In the genomic region with DNA sequence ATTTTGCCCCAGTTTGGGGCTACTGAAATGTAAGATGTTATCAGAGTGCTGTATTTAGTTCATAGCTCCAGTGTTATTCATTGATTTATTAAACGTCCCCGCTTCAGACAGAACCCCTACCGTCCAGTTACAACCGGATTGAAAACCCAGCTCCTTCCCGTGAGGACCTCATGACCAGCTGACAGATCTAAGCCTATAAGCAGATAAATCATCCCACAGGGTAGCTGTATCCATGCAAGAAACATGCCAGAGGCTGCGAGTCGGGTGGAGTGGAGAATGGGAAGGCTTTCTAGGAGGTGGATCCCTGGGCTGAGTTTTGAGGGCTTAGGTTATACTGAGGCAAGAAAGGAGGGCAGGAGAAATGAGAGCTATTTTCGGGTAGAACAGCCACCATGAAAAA, we compare ENCODE assay signal across 15 cellular contexts.
DNase-seq lines count a peak whose midpoint lies in the region; ATAC-seq, FAIRE-seq and TF ChIP-seq lines count a peak whose summit lies in the region.
"Had no signal": no experiment of that assay in that cellular context is flagged by ENCODE, and none has a peak within 500 bp of the region (broad histone marks: within the 10 kb centered on the region; RNA-seq: fewer than 3 reads in every experiment).

No MANE protein-coding gene starts in this region.

- H3K4ac ChIP-seq in H1 (replicated peaks; ENCODE audit: insufficient read length, low read depth, low read length): no peak overlapping the region

- H3K79me1 ChIP-seq in H1 (ENCODE audit: low read depth, low read length): peaks cover 3% of the 10 kb centered on the region; the same call in 1 of the 2 replicates

- H3K4me3 ChIP-seq in Karpas-422 (ENCODE audit: low read length) (no peak overlapping the region), H1 (ENCODE audit: extremely low read depth in 1 of 4, insufficient read depth in 2 of 4, low read depth in 3 of 4, low read length in 4 of 4) (peak overlapping the region in 1 of 4 experiments; percentile 20; a peak in 1 of 8 replicates), kidney (ENCODE audit: low read length in 2 of 2) (peak overlapping the region; percentile 30 to 40), thoracic aorta (peak overlapping the region; percentile 12)
- H3K4me3 ChIP-seq: left ventricle myocardium inferior had no signal

- ATAC-seq in thoracic aorta (ENCODE audit: insufficient number of reproducible peaks, low FRiP score, low read depth) (peak; percentile 22), GM19351 (IDR thresholded peaks at IDR 0.05; ENCODE audit: unreplicated experiment) (no peak)
- ATAC-seq: activated CD8-positive, alpha-beta T cell treated with anti-CD3 and anti-CD28 coated beads, Interleukin-2, amount 10 ng/mL, durations not matched to agents 7 days and 5 days; PC-3 had no signal

- H3K27me3 ChIP-seq in Karpas-422 (ENCODE audit: low read length) (no peaks in the 10 kb centered on the region), H1 (replicated peaks in 1 of 4; ENCODE audit: control insufficient read depth in 3 of 4, extremely low read depth in 1 of 4, insufficient read depth in 3 of 4, low read length in 3 of 4) (no peaks in the 10 kb centered on the region), thoracic aorta (replicated peaks; ENCODE audit: insufficient read depth) (no peaks in the 10 kb centered on the region)

- POLR2A ChIA-PET in H1 (lab: Charles Lee; ENCODE audit: partially characterized antibody): interaction anchor here (1.3 kb wide), 1 partner anchor 15 kb away, joined by 5 read pairs; no protein-coding TSS in a partner anchor

- no peak for TF ChIP-seq EP300 in H1 (IDR thresholded peaks at IDR 0.05; ENCODE audit: borderline replicate concordance in 1 of 2, low read depth in 2 of 2, low read length in 2 of 2)

- no peak overlapping the region for H3K18ac ChIP-seq in H1 (ENCODE audit: extremely low read depth, low read length)

- no peak overlapping the region for H4K8ac ChIP-seq in H1 (ENCODE audit: extremely low read depth, insufficient read depth, low read length)

- H3K9me3 ChIP-seq in Karpas-422 (ENCODE audit: low read length) (no peaks in the 10 kb centered on the region), H1 (ENCODE audit: insufficient read depth in 2 of 2, low read depth in 1 of 2, low read length in 1 of 2) (no peaks in the 10 kb centered on the region), kidney (ENCODE audit: control insufficient read depth in 1 of 2, low read length in 2 of 2) (no peaks in the 10 kb centered on the region), thoracic aorta (no peaks in the 10 kb centered on the region)
- H3K9me3 ChIP-seq: left ventricle myocardium inferior had no signal

- TF ChIP-seq CTCF in H1 (IDR thresholded peaks at IDR 0.05; ENCODE audit: control extremely low read depth in 1 of 3, insufficient read depth in 1 of 3, low read depth in 1 of 3, low read length in 3 of 3) (no peak), kidney (IDR thresholded peaks at IDR 0.05; ENCODE audit: borderline replicate concordance, extremely low read depth, insufficient read depth) (no peak), thoracic aorta (IDR thresholded peaks at IDR 0.05) (no peak)

- FAIRE-seq in H1 (lab: Jason Lieb, UNC) (no peak), kidney (lab: Jason Lieb, UNC) (peak; percentile 6), H54 (lab: Jason Lieb, UNC) (no peak)
- FAIRE-seq: endothelial cell of umbilical vein had no signal

- no peaks in the 10 kb centered on the region for H4K20me1 ChIP-seq in Karpas-422 (ENCODE audit: insufficient read depth, low read depth, low read length)
- peaks cover 0 to 4% of the 10 kb centered on the region in 2 experiments for H4K20me1 ChIP-seq in H1 (replicated peaks in 1 of 2; ENCODE audit: control insufficient read depth in 1 of 2, insufficient read depth in 2 of 2, low read length in 2 of 2)

- no peak overlapping the region for H2BK15ac ChIP-seq in H1 (ENCODE audit: low read length)

- H3K4me1 ChIP-seq in Karpas-422 (ENCODE audit: low read length) (peaks cover 55% of the 10 kb centered on the region), H1 (replicated peaks in 1 of 4; ENCODE audit: control insufficient read depth in 3 of 4, insufficient read depth in 4 of 4, low read length in 3 of 4) (peaks cover 8 to 18% (median 13%) of the 10 kb centered on the region in 4 experiments; a peak in 6 of 7 replicates), kidney (ENCODE audit: control insufficient read depth in 1 of 2, insufficient read depth in 1 of 2, low read depth in 1 of 2, low read length in 2 of 2) (peaks cover 8 to 27% of the 10 kb centered on the region in 2 donors), thoracic aorta (ENCODE audit: control insufficient read depth in 1 of 2, low read depth in 2 of 2) (peaks cover 29 to 47% of the 10 kb centered on the region in 2 donors)

- H2BK20ac ChIP-seq in H1 (ENCODE audit: low read length): no peak overlapping the region

- CTCF ChIA-PET in H1 (lab: Charles Lee; ENCODE audit: partially characterized antibody): interaction anchor here (0.8 to 3.3 kb wide), 6 partner anchors 9 to 147 kb away, joined by 3 to 40 read pairs (median 4); no protein-coding TSS in a partner anchor

- H2AK5ac ChIP-seq in H1 (ENCODE audit: low read depth, low read length): no peak overlapping the region

- H3K9ac ChIP-seq in Karpas-422 (ENCODE audit: low read length) (no peak overlapping the region), H1 (replicated peaks in 1 of 4; ENCODE audit: extremely low read depth in 1 of 4, low read depth in 3 of 4, low read length in 3 of 4) (no peak overlapping the region; a peak in 3 of 7 replicates), kidney (ENCODE audit: low read length in 2 of 2) (peak overlapping the region in 1 of 2 donors; percentile 1)

- WGBS in H1 (ENCODE audit: extremely low coverage in 1 of 2, insufficient coverage in 1 of 2, insufficient read length in 1 of 2, insufficient replicate concordance in 2 of 2, low coverage in 1 of 2, low lambda C conversion rate in 2 of 2, missing lambda C conversion rate in 1 of 2), 2 experiments: 56% methylated on average over 8 of the region's 8 CpGs; no CpG with 5 or more reads in 1 of the 2 experiments

- H3K56ac ChIP-seq in H1 (replicated peaks; ENCODE audit: insufficient read length, low read depth, low read length): no peak overlapping the region

- H3K4me2 ChIP-seq in Karpas-422 (ENCODE audit: low read depth, low read length, poor library complexity, severe bottlenecking) (no peak overlapping the region), H1 (ENCODE audit: insufficient read depth in 1 of 2, low read depth in 2 of 2, low read length in 2 of 2) (peak overlapping the region; percentile 13 to 37; a peak in 2 of 4 replicates)

- no peak overlapping the region for H4K91ac ChIP-seq in H1 (replicated peaks; ENCODE audit: insufficient read length, low read length)

- H2BK12ac ChIP-seq in H1 (ENCODE audit: low read depth, low read length): no peak overlapping the region

- no peak for DNase-seq in Karpas-422
- no peak for DNase-seq in H1 (ENCODE audit: low read depth in 1 of 2, low spot score in 2 of 2)
- DNase-seq in kidney: no peak
- no peak for DNase-seq in thoracic aorta (ENCODE audit: low spot score)
- no peak for DNase-seq in G401 (ENCODE audit: low spot score)
- no peak for DNase-seq in NCI-H146 treated with DMSO at 0.1 percent for 48 hours (lab: John Stamatoyannopoulos, UW; ENCODE audit: unreplicated experiment)
- no peak for DNase-seq in H54 (ENCODE audit: insufficient read length, low spot score)
- DNase-seq: activated CD8-positive, alpha-beta T cell treated with anti-CD3 and anti-CD28 coated beads, Interleukin-2, amount 10 ng/mL, durations not matched to agents 7 days and 5 days; AML-193; left ventricle myocardium inferior; NCI-H524 treated with DMSO at 0.1 percent for 48 hours; PC-3; posterior cingulate gyrus had no signal

- no peak for TF ChIP-seq RAD21 in H1 (IDR thresholded peaks at IDR 0.05 in 1 of 2, conservative IDR thresholded peaks at IDR 0.05 in 1 of 2; ENCODE audit: low read depth in 2 of 2, low read length in 2 of 2)

- peaks cover 85% of the 10 kb centered on the region for H3K79me2 ChIP-seq in Karpas-422 (ENCODE audit: low read length)
- H3K79me2 ChIP-seq in H1 (ENCODE audit: control insufficient read depth in 1 of 2, insufficient read depth in 2 of 2, low read length in 2 of 2): peaks cover 0 to 46% of the 10 kb centered on the region in 2 experiments; a peak in 2 of 4 replicates

- H3K27ac ChIP-seq in Karpas-422 (ENCODE audit: low read length) (peak overlapping the region; percentile 19; the same call in 1 of the 2 replicates), H1 (ENCODE audit: low read depth, low read length) (peak overlapping the region; percentile 51), kidney (ENCODE audit: low read depth in 2 of 2, low read length in 2 of 2) (peak overlapping the region; percentile 27 to 90), thoracic aorta (peak overlapping the region; percentile 25 to 43)

- H3K14ac ChIP-seq in H1 (ENCODE audit: insufficient read length): no peak overlapping the region

- intact Hi-C loops in kidney (cut with DNase I): no loop called here

- H2AFZ ChIP-seq in Karpas-422 (ENCODE audit: low read length) (no peak overlapping the region), H1 (ENCODE audit: low read length) (no peak overlapping the region)

- TF ChIP-seq POLR2A in H1 (IDR thresholded peaks at IDR 0.05; ENCODE audit: control extremely low read depth in 1 of 2, low read depth in 2 of 2, low read length in 2 of 2): no peak
- no peak for TF ChIP-seq POLR2A in H54 (IDR thresholded peaks at IDR 0.05; ENCODE audit: low read depth, low read length)

- H3K23ac ChIP-seq in H1 (ENCODE audit: insufficient read length): no peak overlapping the region

- H2BK120ac ChIP-seq in H1 (replicated peaks; ENCODE audit: low read depth, low read length): no peak overlapping the region

- no peaks in the 10 kb centered on the region for H3K9me2 ChIP-seq in Karpas-422 (replicated peaks; ENCODE audit: insufficient read depth, low read length)

- H3K36me3 ChIP-seq in Karpas-422 (ENCODE audit: insufficient read depth, low read length): no peaks in the 10 kb centered on the region
- no peaks in the 10 kb centered on the region for H3K36me3 ChIP-seq in H1 (ENCODE audit: control insufficient read depth in 2 of 4, insufficient read depth in 4 of 4, low read length in 3 of 4)
- no peaks in the 10 kb centered on the region for H3K36me3 ChIP-seq in kidney (ENCODE audit: control insufficient read depth in 1 of 2, insufficient read depth in 2 of 2, low read length in 2 of 2)
- H3K36me3 ChIP-seq in thoracic aorta: no peaks in the 10 kb centered on the region
- H3K36me3 ChIP-seq: left ventricle myocardium inferior had no signal

- no peaks in the 10 kb centered on the region for H3K23me2 ChIP-seq in H1 (ENCODE audit: low read depth, low read length)

- no peak overlapping the region for H4K5ac ChIP-seq in H1 (ENCODE audit: insufficient read length, low read depth, low read length)

- H2BK5ac ChIP-seq in H1 (ENCODE audit: low read depth, low read length): peak overlapping the region; percentile 28; the same call in 1 of the 2 replicates

- in situ Hi-C loops in G401 (cut with HindIII; ENCODE audit: low sequenced_read_pairs): no loop called here

TF ChIP-seq in H1, 55 proteins besides CTCF, POLR2A, EP300 and RAD21 (continues in another document):
- TF ChIP-seq SIRT6 (IDR thresholded peaks at IDR 0.05; ENCODE audit: low read length): no peak
- TF ChIP-seq MAFK (IDR thresholded peaks at IDR 0.05; ENCODE audit: low read depth, low read length): no peak
